ENCODE assay signal across 9 cellular contexts in genomic region chr3:172194702-172195392, GRCh38.
DNase-seq lines count a peak whose midpoint lies in the region; TF ChIP-seq lines count a peak whose summit lies in the region.
"Had no signal": no experiment of that assay in that cellular context is flagged by ENCODE, and none has a peak within 500 bp of the region (broad histone marks: within the 10 kb centered on the region; RNA-seq: fewer than 3 reads in every experiment).

No MANE protein-coding gene starts in this region.

- TF ChIP-seq POLR2A in testis (IDR thresholded peaks at IDR 0.05), result no peak

- H3K27ac ChIP-seq in HEK293 (ENCODE audit: extremely low read depth, low read depth, low read length) (no peak overlapping the region), testis (no peak overlapping the region)
- H3K27ac ChIP-seq: epithelial cell of prostate had no signal

- no peaks in the 10 kb centered on the region for H3K27me3 ChIP-seq in testis

- H3K27ac Mint-ChIP-seq in chondrocyte (ENCODE audit: unreplicated experiment) (peak overlapping the region; percentile 75), nephron progenitor cell (peak overlapping the region; percentile 75)
- no peak overlapping the region for H3K27ac Mint-ChIP-seq in activated CD4-positive, alpha-beta T cell treated with anti-CD3 and anti-CD28 coated beads, Interleukin-2, amount 10 ng/mL, durations not matched to agents 24 days and 14 days

- CTCF ChIA-PET in HEK293 (lab: Yijun Ruan, JAX), result no interaction called here

- H3K36me3 Mint-ChIP-seq in chondrocyte (ENCODE audit: low read depth) (peaks cover 1% of the 10 kb centered on the region), nephron progenitor cell (ENCODE audit: low read depth) (peaks cover 40% of the 10 kb centered on the region)
- peaks cover under 1% of the 10 kb centered on the region for H3K36me3 Mint-ChIP-seq in activated CD4-positive, alpha-beta T cell treated with anti-CD3 and anti-CD28 coated beads, Interleukin-2, amount 10 ng/mL, durations not matched to agents 24 days and 14 days (ENCODE audit: low read depth)

- H3K4me3 Mint-ChIP-seq in chondrocyte (ENCODE audit: unreplicated experiment) (no peak overlapping the region), nephron progenitor cell (no peak overlapping the region)
- no peak overlapping the region for H3K4me3 Mint-ChIP-seq in activated CD4-positive, alpha-beta T cell treated with anti-CD3 and anti-CD28 coated beads, Interleukin-2, amount 10 ng/mL, durations not matched to agents 24 days and 14 days

- H3K36me3 ChIP-seq in HEK293 (ENCODE audit: control insufficient read depth in 2 of 2, insufficient read depth in 1 of 2, low read length in 2 of 2), result no peaks in the 10 kb centered on the region
- H3K36me3 ChIP-seq in testis (ENCODE audit: low read depth, missing control alignments), result no peaks in the 10 kb centered on the region

- intact Hi-C loops in testis (cut with DNase I; ENCODE audit: low total_unique reads), result no loop called here
- intact Hi-C loops in activated CD4-positive, alpha-beta T cell treated with anti-CD3 and anti-CD28 coated beads, Interleukin-2, amount 10 ng/mL, durations not matched to agents 24 days and 14 days (cut with micrococcal nuclease), result no loop called here

- POLR2A ChIA-PET in HEK293 (lab: Yijun Ruan, JAX), result no interaction called here

- 0 out of 2 replicates have a peak, but pooled peaks cover 4% of the 10 kb centered on the region for H3K4me1 ChIP-seq in HEK293 (ENCODE audit: control insufficient read depth, insufficient read depth, low read length)
- H3K4me1 ChIP-seq in testis, result peaks cover 6% of the 10 kb centered on the region

- H3K9me3 Mint-ChIP-seq in chondrocyte (ENCODE audit: low read depth), result no peaks in the 10 kb centered on the region
- peaks cover 6% of the 10 kb centered on the region for H3K9me3 Mint-ChIP-seq in nephron progenitor cell
- no peaks in the 10 kb centered on the region for H3K9me3 Mint-ChIP-seq in activated CD4-positive, alpha-beta T cell treated with anti-CD3 and anti-CD28 coated beads, Interleukin-2, amount 10 ng/mL, durations not matched to agents 24 days and 14 days

- no peaks in the 10 kb centered on the region for H3K27me3 Mint-ChIP-seq in chondrocyte (ENCODE audit: low read depth)
- H3K27me3 Mint-ChIP-seq in nephron progenitor cell (ENCODE audit: low read depth, poor library complexity), result no peaks in the 10 kb centered on the region
- H3K27me3 Mint-ChIP-seq in activated CD4-positive, alpha-beta T cell treated with anti-CD3 and anti-CD28 coated beads, Interleukin-2, amount 10 ng/mL, durations not matched to agents 24 days and 14 days, result no peaks in the 10 kb centered on the region

- H3K9me3 ChIP-seq in HEK293 (ENCODE audit: control insufficient read depth, insufficient read depth, low read depth, low read length) (no peaks in the 10 kb centered on the region), testis (no peaks in the 10 kb centered on the region)

- DNase-seq in NCI-H2081 (lab: John Stamatoyannopoulos, UW), result peak; percentile 50 to 80
- DNase-seq in chondrocyte (ENCODE audit: low spot score), result no peak
- no peak for DNase-seq in nephron progenitor cell
- no peak for DNase-seq in testis
- no peak for DNase-seq in activated CD4-positive, alpha-beta T cell treated with anti-CD3 and anti-CD28 coated beads, Interleukin-2, amount 10 ng/mL, durations not matched to agents 24 days and 14 days
- DNase-seq in activated CD4-positive, alpha-beta T cell treated with anti-CD3 and anti-CD28 coated beads, Interleukin-2, amount 50 U/mL, for 4 hours, result no peak
- no peak for DNase-seq in UCSD-AML1 (lab: John Stamatoyannopoulos, UW; ENCODE audit: unreplicated experiment)

- no peak for TF ChIP-seq CTCF in HEK293 (tag by site-specific recombination; IDR thresholded peaks at IDR 0.05)
- TF ChIP-seq CTCF in chondrocyte (IDR thresholded peaks at IDR 0.05), result no peak
- TF ChIP-seq CTCF in nephron progenitor cell (IDR thresholded peaks at IDR 0.05), result no peak
- TF ChIP-seq CTCF in testis (IDR thresholded peaks at IDR 0.05), result no peak

- H3K4me3 ChIP-seq in HEK293 (ENCODE audit: low read depth, low read length), result no peak overlapping the region
- H3K4me3 ChIP-seq in testis, result no peak overlapping the region

- WGBS in testis, 2 donors, result 60 to 63% methylated on average over 4 of the region's 4 CpGs

- H3K4me1 Mint-ChIP-seq in chondrocyte (ENCODE audit: low read depth) (peaks cover 65% of the 10 kb centered on the region), nephron progenitor cell (peaks cover 22% of the 10 kb centered on the region)
- H3K4me1 Mint-ChIP-seq in activated CD4-positive, alpha-beta T cell treated with anti-CD3 and anti-CD28 coated beads, Interleukin-2, amount 10 ng/mL, durations not matched to agents 24 days and 14 days, result peaks cover under 1% of the 10 kb centered on the region

TF ChIP-seq in HEK293, 187 proteins besides CTCF, POLR2A, EP300 and RAD21:
- TF ChIP-seq ZBTB21 (tag by site-specific recombination; IDR thresholded peaks at IDR 0.05) (no peak), ZEB2 (tag by site-specific recombination; IDR thresholded peaks at IDR 0.05) (no peak), ZSCAN30 (tag by site-specific recombination; IDR thresholded peaks at IDR 0.05) (0 out of 2 replicates have a peak, but pooled peaks have one; percentile 6), MYNN (tag by site-specific recombination; IDR thresholded peaks at IDR 0.05; ENCODE audit: borderline replicate concordance) (peak; percentile 92), PRDM6 (tag by site-specific recombination; IDR thresholded peaks at IDR 0.05) (peak; percentile 68), ZNF701 (tag by site-specific recombination; IDR thresholded peaks at IDR 0.05) (no peak)
- TF ChIP-seq, protein P1, sequence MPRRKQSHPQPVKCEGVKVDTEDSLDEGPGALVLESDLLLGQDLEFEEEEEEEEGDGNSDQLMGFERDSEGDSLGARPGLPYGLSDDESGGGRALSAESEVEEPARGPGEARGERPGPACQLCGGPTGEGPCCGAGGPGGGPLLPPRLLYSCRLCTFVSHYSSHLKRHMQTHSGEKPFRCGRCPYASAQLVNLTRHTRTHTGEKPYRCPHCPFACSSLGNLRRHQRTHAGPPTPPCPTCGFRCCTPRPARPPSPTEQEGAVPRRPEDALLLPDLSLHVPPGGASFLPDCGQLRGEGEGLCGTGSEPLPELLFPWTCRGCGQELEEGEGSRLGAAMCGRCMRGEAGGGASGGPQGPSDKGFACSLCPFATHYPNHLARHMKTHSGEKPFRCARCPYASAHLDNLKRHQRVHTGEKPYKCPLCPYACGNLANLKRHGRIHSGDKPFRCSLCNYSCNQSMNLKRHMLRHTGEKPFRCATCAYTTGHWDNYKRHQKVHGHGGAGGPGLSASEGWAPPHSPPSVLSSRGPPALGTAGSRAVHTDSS (tag by site-specific recombination; IDR thresholded peaks at IDR 0.05), result no peak

Comparison
In these comparisons a context has a peak if more than half of its experiments do, and no peak if none do; other contexts are left out.
1. DNase-seq: peak in NCI-H2081 (2 of 2); none in chondrocyte (single experiment), nephron progenitor cell (single experiment), testis (single experiment), activated CD4-positive, alpha-beta T cell treated with anti-CD3 and anti-CD28 coated beads, Interleukin-2, amount 10 ng/mL, durations not matched to agents 24 days and 14 days (single experiment), activated CD4-positive, alpha-beta T cell treated with anti-CD3 and anti-CD28 coated beads, Interleukin-2, amount 50 U/mL, for 4 hours (0 of 2) and UCSD-AML1 (single experiment).